In genomic region chr19:50046649-50047503, GRCh38 we compare ENCODE assay signal across 8 cellular contexts. TPM values are rescaled to one million over a fixed set of nuclear protein-coding genes. Genes with fewer than 3 reads are reported as not detected.
DNase-seq lines count a peak whose midpoint lies in the region; ATAC-seq and TF ChIP-seq lines count a peak whose summit lies in the region.

No MANE protein-coding gene starts in this region.

- H2AFZ ChIP-seq in HCT116 (ENCODE audit: low read depth, low read length, poor library complexity, severe bottlenecking): no peak overlapping the region

- TF ChIP-seq CTCF in HCT116 (IDR thresholded peaks at IDR 0.05 in 2 of 3, conservative IDR thresholded peaks at IDR 0.05 in 1 of 3; ENCODE audit: borderline replicate concordance in 1 of 3, insufficient read depth in 1 of 3, low read depth in 2 of 3, low read length in 2 of 3): peak; percentile 34 to 85 (median 73); a peak in 5 of 6 replicates
- TF ChIP-seq CTCF in neutrophil (IDR thresholded peaks at IDR 0.05): peak; percentile 35
- peak; percentile 61 to 92 (median 89) for TF ChIP-seq CTCF in thyroid gland (IDR thresholded peaks at IDR 0.05)

- POLR2A ChIA-PET in HCT116 (lab: Charles Lee): no interaction called here

- H3K27me3 ChIP-seq in HCT116 (ENCODE audit: insufficient read depth, low read length): no peaks in the 10 kb centered on the region
- H3K27me3 ChIP-seq in neutrophil: peaks cover 25% of the 10 kb centered on the region
- no peaks in the 10 kb centered on the region for H3K27me3 ChIP-seq in thyroid gland
- H3K27me3 ChIP-seq in MG63: peaks cover 7% of the 10 kb centered on the region

- CTCF ChIA-PET in HCT116 (lab: Charles Lee): no interaction called here

- H3K4me3 ChIP-seq in HCT116 (replicated peaks in 1 of 2; ENCODE audit: low read depth in 1 of 2, low read length in 2 of 2): no peak overlapping the region
- no peak overlapping the region for H3K4me3 ChIP-seq in neutrophil (ENCODE audit: low read depth in 1 of 2, low read length in 1 of 2)
- no peak overlapping the region for H3K4me3 ChIP-seq in thyroid gland (replicated peaks in 1 of 3)
- H3K4me3 ChIP-seq in MG63: no peak overlapping the region

- RAD21 ChIA-PET in HCT116 (lab: Charles Lee; ENCODE audit: low non-redundant PET in 1 of 2, low total read pairs in 2 of 2, uncharacterized antibody in 2 of 2, unreplicated experiment in 2 of 2): no interaction called here

- no peaks in the 10 kb centered on the region for H4K20me1 ChIP-seq in HCT116 (ENCODE audit: insufficient read depth)

- H3K36me3 Mint-ChIP-seq in effector memory CD8-positive, alpha-beta T cell (ENCODE audit: insufficient read depth): peaks cover 30% of the 10 kb centered on the region

- no peaks in the 10 kb centered on the region for H3K79me2 ChIP-seq in HCT116 (ENCODE audit: insufficient read depth, low read length)

- ATAC-seq in HCT116: peak; percentile 72
- no peak for ATAC-seq in effector memory CD8-positive, alpha-beta T cell (replicated peaks)

- H3K36me3 ChIP-seq in HCT116 (ENCODE audit: control insufficient read depth in 1 of 2, insufficient read depth in 2 of 2, low read length in 2 of 2) (peaks cover 37 to 63% of the 10 kb centered on the region in 2 experiments), neutrophil (peaks cover 36% of the 10 kb centered on the region), thyroid gland (peaks cover 37 to 40% of the 10 kb centered on the region in 2 donors), MG63 (peaks cover 69% of the 10 kb centered on the region)

- 45 to 61% methylated on average over 10 to 14 of the region's 14 CpGs for WGBS in thyroid gland, 2 donors

- no peak overlapping the region for H3K27ac Mint-ChIP-seq in effector memory CD8-positive, alpha-beta T cell

- H3K4me1 ChIP-seq in HCT116 (ENCODE audit: control insufficient read depth in 1 of 2, insufficient read depth in 2 of 2, low read length in 2 of 2) (no peaks in the 10 kb centered on the region), neutrophil (ENCODE audit: control insufficient read depth in 1 of 2, insufficient read depth in 1 of 2, low read depth in 1 of 2, low read length in 1 of 2) (peaks cover 19 to 27% of the 10 kb centered on the region in 2 experiments), thyroid gland (peaks cover 4 to 11% of the 10 kb centered on the region in 2 donors)

- intact Hi-C loops in HCT116 (cut with micrococcal nuclease): no loop called here
- intact Hi-C loops in thyroid gland (cut with DNase I): no loop called here

- DNase-seq in AG20443 (ENCODE audit: low spot score): peak; percentile 49
- DNase-seq in HCT116 (ENCODE audit: low read depth, low spot score): peak; percentile 27
- DNase-seq in activated CD4-positive, alpha-beta T cell treated with anti-CD3 and anti-CD28 coated beads for 48 hours: peak; percentile 76
- DNase-seq in effector memory CD8-positive, alpha-beta T cell: peak; percentile 53 to 58 (median 55)
- DNase-seq in thyroid gland: peak; percentile 80 to 82
- DNase-seq in LoVo (ENCODE audit: low spot score): no peak
- DNase-seq in MG63: no peak

- H3K27me3 Mint-ChIP-seq in effector memory CD8-positive, alpha-beta T cell: no peaks in the 10 kb centered on the region

- H3K27ac ChIP-seq in HCT116 (ENCODE audit: low read depth, low read length) (no peak overlapping the region), neutrophil (no peak overlapping the region), thyroid gland (no peak overlapping the region)

- TF ChIP-seq RAD21 in HCT116 (IDR thresholded peaks at IDR 0.05; ENCODE audit: low read depth): peak; percentile 59

- no peak overlapping the region for H3K4me2 ChIP-seq in HCT116 (ENCODE audit: low read length)

- H3K9me3 ChIP-seq in HCT116 (ENCODE audit: control insufficient read depth in 1 of 2, insufficient read depth in 1 of 2, low read depth in 1 of 2, low read length in 2 of 2) (peaks cover 40 to 50% of the 10 kb centered on the region in 2 experiments; a peak in 3 of 4 replicates), neutrophil (peaks cover 23% of the 10 kb centered on the region), thyroid gland (no peaks in the 10 kb centered on the region), MG63 (peaks cover 81% of the 10 kb centered on the region)

- no peak overlapping the region for H3K9ac ChIP-seq in HCT116 (ENCODE audit: low read length)

- BruUV-seq in HCT116 (replicated peaks; lab: Mats Ljungman, UMichigan): no TSS peak

- no peak for TF ChIP-seq POLR2A in HCT116 (IDR thresholded peaks at IDR 0.05; ENCODE audit: borderline replicate concordance, extremely low read depth, insufficient read depth, insufficient read length)
- no peak for TF ChIP-seq POLR2A in thyroid gland (IDR thresholded peaks at IDR 0.05)

- H3K9me2 ChIP-seq in HCT116 (ENCODE audit: insufficient read depth): no peaks in the 10 kb centered on the region

- H3K4me3 Mint-ChIP-seq in effector memory CD8-positive, alpha-beta T cell: no peak overlapping the region

- peaks cover 13% of the 10 kb centered on the region in 2 donors for H3K4me1 Mint-ChIP-seq in effector memory CD8-positive, alpha-beta T cell (ENCODE audit: low read depth in 2 of 2)

- peaks cover 6 to 8% of the 10 kb centered on the region in 2 donors for H3K9me3 Mint-ChIP-seq in effector memory CD8-positive, alpha-beta T cell

TF ChIP-seq in HCT116, 20 proteins besides CTCF, POLR2A, EP300 and RAD21:
- TF ChIP-seq ATF3 (IDR thresholded peaks at IDR 0.05) (no peak), EZH2phosphoT487 (IDR thresholded peaks at IDR 0.05; ENCODE audit: borderline replicate concordance) (no peak), EGR1 (IDR thresholded peaks at IDR 0.05; ENCODE audit: low read depth) (no peak), TCF7L2 (IDR thresholded peaks at IDR 0.05; ENCODE audit: borderline replicate concordance, extremely low read depth, insufficient read depth, insufficient read length) (no peak), REST (IDR thresholded peaks at IDR 0.05; ENCODE audit: low read depth) (no peak), JUND (IDR thresholded peaks at IDR 0.05) (no peak), EZH2 (IDR thresholded peaks at IDR 0.05) (no peak), SP1 (IDR thresholded peaks at IDR 0.05; ENCODE audit: low read depth) (no peak), ZNF274 (IDR thresholded peaks at IDR 0.05; ENCODE audit: low read depth, low read length) (no peak), YY1 (IDR thresholded peaks at IDR 0.05; ENCODE audit: extremely low read depth, insufficient replicate concordance, low read depth, low read length) (no peak), CEBPB (IDR thresholded peaks at IDR 0.05; ENCODE audit: low read depth) (no peak), SRF (IDR thresholded peaks at IDR 0.05; ENCODE audit: low read depth) (no peak), SIN3A (IDR thresholded peaks at IDR 0.05; ENCODE audit: low read depth) (no peak), CBX3 (IDR thresholded peaks at IDR 0.05; ENCODE audit: low read depth) (no peak)
TF ChIP-seq in HCT116: peak in this region for 0.

RNA-seq across cellular contexts. Expression of gene ZNF473, which starts 21.1 kb away (rescaled TPM):
- total RNA-seq in HCT116 (2021; ENCODE audit: unreplicated experiment) (19.8 TPM), thyroid gland (10 to 100 TPM in 3 of 4 donors, 1 to 10 TPM in 1; 7.7 to 15.5 (median 10.5) TPM)
- polyA plus RNA-seq in HCT116 (2012): 8.7 and 12.7 TPM in 2 replicates
- total RNA-seq in MG63 (2014; rRNA removed; shearing (Covaris generic); ENCODE audit: low replicate concordance): 11.4 and 12.0 TPM in 2 replicates

RNA-seq across cellular contexts. Expression of gene VRK3, which starts 21.7 kb away (rescaled TPM):
- 44.0 TPM for total RNA-seq in HCT116 (2021; ENCODE audit: unreplicated experiment)
- polyA plus RNA-seq in HCT116 (2012): 34.8 and 37.9 TPM in 2 replicates
- total RNA-seq in thyroid gland: 10 to 100 TPM; 34.7 to 52.1 (median 46.8) TPM
- 14.3 and 41.0 TPM in 2 replicates for total RNA-seq in MG63 (2014; rRNA removed; shearing (Covaris generic); ENCODE audit: low replicate concordance)

Comparison
In these comparisons a context has a peak if more than half of its experiments do, and no peak if none do; other contexts are left out.
1. DNase-seq: peak in AG20443 (single experiment), HCT116 (single experiment), activated CD4-positive, alpha-beta T cell treated with anti-CD3 and anti-CD28 coated beads for 48 hours (single experiment), effector memory CD8-positive, alpha-beta T cell (3 of 3) and thyroid gland (2 of 2); none in LoVo (single experiment) and MG63 (single experiment).
2. CTCF ChIP-seq: peak in every context shown above with its lines; median percentile 89 in thyroid gland; 73 in HCT116; 35 in neutrophil.